25 cellular contexts compared by ENCODE assay signal in genomic region chr3:189900578-189900977, GRCh38.
"Had no signal": no experiment of that assay in that cellular context is flagged by ENCODE, and none has a peak within 500 bp of the region (broad histone marks: within the 10 kb centered on the region; RNA-seq: fewer than 3 reads in every experiment).

No MANE protein-coding gene starts in this region.

- H3K27me3 ChIP-seq: body of pancreas, dorsolateral prefrontal cortex, neural progenitor cell, sigmoid colon, upper lobe of right lung had no signal

- H2AFZ ChIP-seq: neural progenitor cell had no signal

- DNase-seq: activated CD4-positive, alpha-beta T cell treated with anti-CD3 and anti-CD28 coated beads, Interleukin-2, amount 10 ng/mL, durations not matched to agents 7 days and 5 days; activated CD8-positive, alpha-beta memory T cell treated with anti-CD3 and anti-CD28 coated beads, Interleukin-2, amount 10 ng/mL, durations not matched to agents 7 days and 5 days; activated CD8-positive, alpha-beta T cell treated with anti-CD3 and anti-CD28 coated beads for 36 hours; activated gamma-delta T cell treated with Interleukin-2 at 50 U/mL for 16 hours; anterior cingulate cortex; body of pancreas; dorsolateral prefrontal cortex; effector memory CD8-positive, alpha-beta T cell; foreskin fibroblast; kidney; lower lobe of right lung; naive thymus-derived CD8-positive, alpha-beta T cell; retina; sigmoid colon; stimulated activated CD4-positive, alpha-beta T cell treated with anti-CD3 and anti-CD28 coated beads, Interleukin-2, amount 100 ng/mL, for 48 hours; stimulated activated CD8-positive, alpha-beta memory T cell treated with anti-CD3 and anti-CD28 coated beads, Interleukin-4, amount 100 ng/mL, for 48 hours; stimulated activated naive B cell treated with anti-CD40 and anti-IgM and Interleukin-4, amounts not matched to agents 10 μg/mL and 1 μg/mL and 100 μg/mL, for 72 hours; upper lobe of right lung had no signal

- H3K9me3 ChIP-seq: body of pancreas, lower lobe of right lung, sigmoid colon, thoracic aorta, upper lobe of right lung had no signal

- ATAC-seq: activated CD4-positive, CD25-positive, alpha-beta regulatory T cell treated with anti-CD3 and anti-CD28 coated beads, Interleukin-2, amount 50 U/mL, for 24 hours; activated CD8-positive, alpha-beta memory T cell treated with anti-CD3 and anti-CD28 coated beads, Interleukin-2, amount 10 ng/mL, durations not matched to agents 7 days and 5 days; activated CD8-positive, alpha-beta T cell treated with anti-CD3 and anti-CD28 coated beads for 36 hours; body of pancreas; effector memory CD8-positive, alpha-beta T cell; left lobe of liver; lower lobe of right lung; naive thymus-derived CD8-positive, alpha-beta T cell; stimulated activated naive B cell treated with anti-CD40 and anti-IgM and Interleukin-4, amounts not matched to agents 10 μg/mL and 1 μg/mL and 100 μg/mL, for 72 hours; upper lobe of right lung had no signal

- H3K4me3 ChIP-seq: body of pancreas, dorsolateral prefrontal cortex, lower lobe of right lung, neural progenitor cell, sigmoid colon, thoracic aorta, upper lobe of right lung had no signal

- H3K4me1 ChIP-seq: body of pancreas, lower lobe of right lung, neural progenitor cell, sigmoid colon, upper lobe of right lung had no signal

- H3K4me2 ChIP-seq: neural progenitor cell had no signal

- FAIRE-seq: colon, endothelial cell of umbilical vein, kidney had no signal

- H3K27ac ChIP-seq: body of pancreas, dorsolateral prefrontal cortex, lower lobe of right lung, neural progenitor cell, sigmoid colon, thoracic aorta, upper lobe of right lung, VCaP had no signal

- H3K36me3 ChIP-seq: lower lobe of right lung, neural progenitor cell, sigmoid colon, thoracic aorta, upper lobe of right lung had no signal

- H3K9ac ChIP-seq: neural progenitor cell had no signal
